Comparison of ENCODE assay signal across 15 cellular contexts in genomic region chr1:226272233-226272902, GRCh38. TPM values are rescaled to one million over a fixed set of nuclear protein-coding genes. Genes with fewer than 3 reads are reported as not detected.
DNase-seq lines count a peak whose midpoint lies in the region; ATAC-seq and TF ChIP-seq lines count a peak whose summit lies in the region.
"Not testable (repeated sequence)": the region's sequence is repeated elsewhere in the genome, so short reads cannot be mapped to it uniquely, and the experiment has no call there.
"Had no signal": no experiment of that assay in that cellular context is flagged by ENCODE, and none has a peak within 500 bp of the region (broad histone marks: within the 10 kb centered on the region; RNA-seq: fewer than 3 reads in every experiment).

No MANE protein-coding gene starts in this region.

- H3K27me3 ChIP-seq in ascending aorta; thoracic aorta (replicated peaks; ENCODE audit: insufficient read depth): not testable (repeated sequence)

- not testable (repeated sequence) for H3K9me3 ChIP-seq in ascending aorta, thoracic aorta

- H3K4me3 ChIP-seq in ascending aorta; epithelial cell of esophagus (ENCODE audit: low read length); thoracic aorta: not testable (repeated sequence)

- peak; percentile 56 for ATAC-seq in thoracic aorta (ENCODE audit: insufficient number of reproducible peaks, low FRiP score, low read depth)

- H3K4me3 Mint-ChIP-seq in neural crest cell: not testable (repeated sequence)

- TF ChIP-seq CTCF in ascending aorta (IDR thresholded peaks at IDR 0.05); epithelial cell of esophagus (IDR thresholded peaks at IDR 0.05; ENCODE audit: insufficient read depth, low read depth, low read length, missing control alignments); neural crest cell (conservative IDR thresholded peaks at IDR 0.05); thoracic aorta (IDR thresholded peaks at IDR 0.05): not testable (repeated sequence)

- H3K4me1 Mint-ChIP-seq in neural crest cell: not testable (repeated sequence)

- DNase-seq in DMS79 (lab: John Stamatoyannopoulos, UW) (peak; percentile 3), NCI-H1105 (lab: John Stamatoyannopoulos, UW) (peak; percentile 26), NCI-H524 treated with DMSO at 0.1 percent for 48 hours (lab: John Stamatoyannopoulos, UW) (peak; percentile 24), epithelial cell of esophagus (ENCODE audit: low read depth) (peak; percentile 24), kidney tubule cell (ENCODE audit: low spot score) (peak; percentile 6)
- not testable (repeated sequence) for DNase-seq in ascending aorta (ENCODE audit: low spot score in 2 of 2); neural crest cell (ENCODE audit: low read depth, low spot score); thoracic aorta (ENCODE audit: low spot score)

- not testable (repeated sequence) for H3K27me3 Mint-ChIP-seq in neural crest cell (ENCODE audit: low read depth)

- peak overlapping the region; percentile 39 to 73 for H3K27ac ChIP-seq in ascending aorta
- H3K27ac ChIP-seq in thoracic aorta: peak overlapping the region; percentile 72 to 73

- not testable (repeated sequence) for H3K36me3 ChIP-seq in ascending aorta, thoracic aorta

- H3K4me1 ChIP-seq in ascending aorta: not testable (repeated sequence)
- H3K4me1 ChIP-seq in thoracic aorta (ENCODE audit: control insufficient read depth in 1 of 2, low read depth in 2 of 2): peaks cover 11 to 31% of the 10 kb centered on the region in 2 donors

- not testable (repeated sequence) for H3K9me3 Mint-ChIP-seq in neural crest cell

- H3K27ac Mint-ChIP-seq in neural crest cell (ENCODE audit: unreplicated experiment): peak overlapping the region; percentile 78

- not testable (repeated sequence) for H3K36me3 Mint-ChIP-seq in neural crest cell (ENCODE audit: low read depth)

- intact Hi-C loops in ascending aorta (cut with DNase I): loop anchor here (2.0 kb wide), 1 partner anchor 38 kb away; no protein-coding TSS in a partner anchor

RNA-seq across cellular contexts. Expression of gene LIN9, which starts 36.6 kb away (rescaled TPM):
- 0.43 TPM for total RNA-seq in ascending aorta
- total RNA-seq in neural crest cell: 14.0 and 14.8 TPM in 2 replicates
- total RNA-seq in thoracic aorta: 1 to 10 TPM; 1.3 to 1.6 TPM

RNA-seq across cellular contexts. Expression of gene MIXL1, which starts 48.9 kb away (rescaled TPM):
- total RNA-seq in ascending aorta (not detected), neural crest cell (0.37 and 0.41 TPM in 2 replicates), thoracic aorta (not detected)
- total RNA-seq: activated CD4-positive, alpha-beta T cell treated with anti-CD3 and anti-CD28 coated beads, Interleukin-2, amount 10 ng/mL, durations not matched to agents 24 days and 14 days; activated T-helper 2 cell treated with anti-CD3 and anti-CD28 coated beads, Interferon-gamma antibody, Interleukin-2, Interleukin-4, amounts not matched to agents 10 μg/mL and 5 μg/mL and 100 μg/mL, durations not matched to agents 14 hours and 24 hours and 36 hours; CD8-positive, alpha-beta memory T cell; esophagus mucosa; HT1080; M059J; mucosa of gallbladder had no signal
